Comparison of ENCODE assay signal across 24 cellular contexts in the genomic region with DNA sequence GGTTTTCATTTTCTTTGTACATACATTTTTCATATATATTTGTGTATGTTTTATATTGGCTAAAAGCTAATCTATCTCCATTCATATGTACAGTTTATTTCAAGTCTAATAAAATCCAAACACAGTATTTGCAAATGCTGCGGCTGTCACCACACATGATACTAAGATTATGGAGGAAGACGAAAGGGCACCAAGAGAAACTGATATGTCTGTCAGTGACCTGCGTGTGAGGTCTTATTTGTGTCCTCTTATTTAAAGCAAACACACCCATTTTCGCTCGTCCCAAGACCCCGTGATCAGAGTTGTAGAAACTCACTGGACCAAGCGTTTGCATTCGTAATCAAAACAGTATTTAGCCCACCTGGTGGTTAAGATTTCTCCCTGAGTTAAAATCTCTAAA.
"Had no signal": no experiment of that assay in that cellular context is flagged by ENCODE, and none has a peak within 500 bp of the region (broad histone marks: within the 10 kb centered on the region; RNA-seq: fewer than 3 reads in every experiment).

No MANE protein-coding gene starts in this region.

- DNase-seq: activated CD4-positive, alpha-beta memory T cell treated with anti-CD3 and anti-CD28 coated beads for 36 hours; activated CD4-positive, alpha-beta T cell treated with anti-CD3 and anti-CD28 coated beads for 36 hours; activated CD4-positive, alpha-beta T cell treated with anti-CD3 and anti-CD28 coated beads, Interleukin-2, amount 10 ng/mL, durations not matched to agents 24 days and 14 days; activated CD4-positive, CD25-positive, alpha-beta regulatory T cell; activated CD4-positive, CD25-positive, alpha-beta regulatory T cell treated with anti-CD3 and anti-CD28 coated beads, Interleukin-2, amount 50 U/mL, for 72 hours; activated CD8-positive, alpha-beta memory T cell treated with anti-CD3 and anti-CD28 coated beads, Interleukin-2, amount 10 ng/mL, durations not matched to agents 7 days and 5 days; activated CD8-positive, alpha-beta memory T cell treated with anti-CD3 and anti-CD28 coated beads, Interleukin-2, amount 50 U/mL, for 4 hours; activated CD8-positive, alpha-beta T cell treated with anti-CD3 and anti-CD28 coated beads, Interleukin-2, amount 10 ng/mL, durations not matched to agents 7 days and 5 days; activated effector memory CD4-positive, alpha-beta T cell treated with anti-CD3 and anti-CD28 coated beads, Interleukin-2, amount 50 U/mL, for 16 hours; activated naive CD4-positive, alpha-beta T cell treated with anti-CD3 and anti-CD28 coated beads, Interleukin-2, amount 10 ng/mL, durations not matched to agents 7 days and 5 days; activated naive CD8-positive, alpha-beta T cell treated with anti-CD3 and anti-CD28 coated beads, Interleukin-2, amount 10 ng/mL, durations not matched to agents 7 days and 5 days; activated T-cell treated with anti-CD3 and anti-CD28 coated beads, Interleukin-2, amount 50 U/mL, for 1 hour; activated T-cell treated with anti-CD3 and anti-CD28 coated beads, Interleukin-2, amount 50 U/mL, for 48 hours; central memory CD4-positive, alpha-beta T cell; cerebellar nuclear complex; colonic mucosa; effector CD8-positive, alpha-beta T cell; esophagus squamous epithelium; T-helper 2 cell had no signal

- H3K27ac ChIP-seq: ascending aorta, colonic mucosa, epithelial cell of prostate, esophagus squamous epithelium had no signal

- H3K27ac Mint-ChIP-seq: activated CD4-positive, alpha-beta memory T cell treated with anti-CD3 and anti-CD28 coated beads for 36 hours; activated CD4-positive, alpha-beta T cell treated with anti-CD3 and anti-CD28 coated beads for 36 hours; activated CD4-positive, alpha-beta T cell treated with anti-CD3 and anti-CD28 coated beads, Interleukin-2, amount 10 ng/mL, durations not matched to agents 24 days and 14 days; activated CD8-positive, alpha-beta memory T cell treated with anti-CD3 and anti-CD28 coated beads, Interleukin-2, amount 10 ng/mL, durations not matched to agents 7 days and 5 days; activated CD8-positive, alpha-beta T cell treated with anti-CD3 and anti-CD28 coated beads, Interleukin-2, amount 10 ng/mL, durations not matched to agents 7 days and 5 days; activated naive CD4-positive, alpha-beta T cell treated with anti-CD3 and anti-CD28 coated beads, Interleukin-2, amount 10 ng/mL, durations not matched to agents 7 days and 5 days; activated naive CD4-positive, alpha-beta T cell treated with anti-CD3 and anti-CD28 coated beads, Interleukin-2, amount 50 U/mL, for 72 hours; activated naive CD8-positive, alpha-beta T cell treated with anti-CD3 and anti-CD28 coated beads, Interleukin-2, amount 10 ng/mL, durations not matched to agents 7 days and 5 days; activated T-helper 1 cell treated with anti-CD3 and anti-CD28 coated beads, Interleukin-12 subunit alpha, Interleukin-12 subunit beta, Interleukin-2, Interleukin-4 antibody, amounts not matched to agents 30 ng/mL and 10 ng/mL and 1 ng/mL, durations not matched to agents 14 hours and 24 hours and 36 hours; activated T-helper 2 cell treated with anti-CD3 and anti-CD28 coated beads, Interferon-gamma antibody, Interleukin-2, Interleukin-4, amounts not matched to agents 10 μg/mL and 5 μg/mL and 100 μg/mL, durations not matched to agents 14 hours and 24 hours and 36 hours had no signal

- H3K4me3 Mint-ChIP-seq: activated CD4-positive, alpha-beta memory T cell treated with anti-CD3 and anti-CD28 coated beads for 36 hours; activated CD4-positive, alpha-beta T cell treated with anti-CD3 and anti-CD28 coated beads for 36 hours; activated CD4-positive, alpha-beta T cell treated with anti-CD3 and anti-CD28 coated beads, Interleukin-2, amount 10 ng/mL, durations not matched to agents 24 days and 14 days; activated CD8-positive, alpha-beta memory T cell treated with anti-CD3 and anti-CD28 coated beads, Interleukin-2, amount 10 ng/mL, durations not matched to agents 7 days and 5 days; activated CD8-positive, alpha-beta T cell treated with anti-CD3 and anti-CD28 coated beads, Interleukin-2, amount 10 ng/mL, durations not matched to agents 7 days and 5 days; activated naive CD4-positive, alpha-beta T cell treated with anti-CD3 and anti-CD28 coated beads, Interleukin-2, amount 10 ng/mL, durations not matched to agents 7 days and 5 days; activated naive CD8-positive, alpha-beta T cell treated with anti-CD3 and anti-CD28 coated beads, Interleukin-2, amount 10 ng/mL, durations not matched to agents 7 days and 5 days; activated T-helper 1 cell treated with anti-CD3 and anti-CD28 coated beads, Interleukin-12 subunit alpha, Interleukin-12 subunit beta, Interleukin-2, Interleukin-4 antibody, amounts not matched to agents 30 ng/mL and 10 ng/mL and 1 ng/mL, durations not matched to agents 14 hours and 24 hours and 36 hours had no signal

- H3K27me3 ChIP-seq: ascending aorta, colonic mucosa, esophagus squamous epithelium had no signal

- H3K9me3 ChIP-seq: ascending aorta, colonic mucosa, esophagus squamous epithelium had no signal

- H3K4me1 Mint-ChIP-seq: activated naive CD4-positive, alpha-beta T cell treated with anti-CD3 and anti-CD28 coated beads, Interleukin-2, amount 10 ng/mL, durations not matched to agents 7 days and 5 days had no signal

- ATAC-seq: activated CD4-positive, alpha-beta T cell treated with anti-CD3 and anti-CD28 coated beads for 36 hours; activated CD8-positive, alpha-beta memory T cell treated with anti-CD3 and anti-CD28 coated beads, Interleukin-2, amount 10 ng/mL, durations not matched to agents 7 days and 5 days; activated CD8-positive, alpha-beta T cell treated with anti-CD3 and anti-CD28 coated beads, Interleukin-2, amount 10 ng/mL, durations not matched to agents 7 days and 5 days; activated naive CD4-positive, alpha-beta T cell treated with anti-CD3 and anti-CD28 coated beads, Interleukin-2, amount 50 U/mL, for 72 hours had no signal

- H3K4me3 ChIP-seq: ascending aorta, colonic mucosa, esophagus squamous epithelium had no signal

- H3K9me3 Mint-ChIP-seq: activated CD4-positive, alpha-beta memory T cell treated with anti-CD3 and anti-CD28 coated beads for 36 hours; activated CD4-positive, alpha-beta T cell treated with anti-CD3 and anti-CD28 coated beads, Interleukin-2, amount 10 ng/mL, durations not matched to agents 24 days and 14 days; activated naive CD4-positive, alpha-beta T cell treated with anti-CD3 and anti-CD28 coated beads, Interleukin-2, amount 10 ng/mL, durations not matched to agents 7 days and 5 days; activated naive CD4-positive, alpha-beta T cell treated with anti-CD3 and anti-CD28 coated beads, Interleukin-2, amount 50 U/mL, for 72 hours; activated naive CD8-positive, alpha-beta T cell treated with anti-CD3 and anti-CD28 coated beads, Interleukin-2, amount 10 ng/mL, durations not matched to agents 7 days and 5 days; activated T-helper 1 cell treated with anti-CD3 and anti-CD28 coated beads, Interleukin-12 subunit alpha, Interleukin-12 subunit beta, Interleukin-2, Interleukin-4 antibody, amounts not matched to agents 30 ng/mL and 10 ng/mL and 1 ng/mL, durations not matched to agents 14 hours and 24 hours and 36 hours; activated T-helper 2 cell treated with anti-CD3 and anti-CD28 coated beads, Interferon-gamma antibody, Interleukin-2, Interleukin-4, amounts not matched to agents 10 μg/mL and 5 μg/mL and 100 μg/mL, durations not matched to agents 14 hours and 24 hours and 36 hours had no signal

- H3K4me1 ChIP-seq: ascending aorta, colonic mucosa had no signal

- H3K27me3 Mint-ChIP-seq: activated CD4-positive, alpha-beta memory T cell treated with anti-CD3 and anti-CD28 coated beads for 36 hours; activated CD4-positive, alpha-beta T cell treated with anti-CD3 and anti-CD28 coated beads for 36 hours; activated CD4-positive, alpha-beta T cell treated with anti-CD3 and anti-CD28 coated beads, Interleukin-2, amount 10 ng/mL, durations not matched to agents 24 days and 14 days; activated CD8-positive, alpha-beta memory T cell treated with anti-CD3 and anti-CD28 coated beads, Interleukin-2, amount 10 ng/mL, durations not matched to agents 7 days and 5 days; activated naive CD4-positive, alpha-beta T cell treated with anti-CD3 and anti-CD28 coated beads, Interleukin-2, amount 10 ng/mL, durations not matched to agents 7 days and 5 days; activated naive CD8-positive, alpha-beta T cell treated with anti-CD3 and anti-CD28 coated beads, Interleukin-2, amount 10 ng/mL, durations not matched to agents 7 days and 5 days had no signal
